ENCODE assay signal across 1 cellular context in the genomic region with DNA sequence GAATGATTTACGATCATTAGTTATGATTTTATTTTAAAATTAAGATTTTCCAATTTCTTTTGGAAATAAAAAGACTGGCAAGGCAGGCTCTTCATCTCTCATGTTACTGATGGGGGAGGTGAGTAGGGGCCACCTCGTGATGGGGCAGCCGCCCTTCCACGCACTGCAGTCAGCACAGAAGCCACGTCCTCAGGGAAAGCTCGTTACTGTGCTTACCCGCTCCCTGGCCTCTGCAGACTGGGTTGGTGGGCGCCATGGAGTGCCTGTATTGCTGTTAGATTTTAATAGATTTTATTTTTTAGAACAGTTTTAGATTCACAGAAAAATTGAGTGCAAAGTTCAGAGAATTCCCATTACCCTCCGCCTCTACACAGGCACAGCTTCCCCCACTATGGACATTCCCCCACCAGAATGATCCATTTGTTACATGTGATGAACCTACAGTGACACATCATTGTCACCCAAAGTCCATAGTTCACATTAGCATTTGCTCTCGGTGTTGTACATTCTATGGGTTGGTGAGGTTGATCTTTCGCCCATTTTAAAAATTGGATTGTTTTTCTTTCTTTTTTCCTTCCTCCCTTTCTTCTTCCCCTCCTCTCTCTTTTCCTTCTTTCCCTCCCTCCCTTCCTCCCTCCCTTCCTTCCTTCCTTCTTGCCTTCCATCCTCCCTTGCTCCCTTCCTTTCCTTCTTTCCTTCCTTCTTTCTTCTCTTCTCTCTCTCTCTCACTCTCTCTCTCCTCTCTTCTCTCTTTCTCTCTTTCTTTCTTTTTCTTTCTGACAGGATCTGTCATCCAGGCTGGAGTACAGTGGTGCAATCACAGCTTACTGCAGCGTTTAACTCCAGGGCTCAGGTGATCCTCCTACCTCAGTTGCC.
TF ChIP-seq lines count a peak whose summit lies in the region.

No MANE protein-coding gene starts in this region.

TF ChIP-seq in HepG2, 621 proteins besides CTCF, POLR2A, EP300 and RAD21 (continued from another document and continues in another):
- no peak for TF ChIP-seq U2AF2 (IDR thresholded peaks at IDR 0.05; ENCODE audit: low read depth, low read length)
- no peak for TF ChIP-seq HOXA9 (CRISPR knock-in tag; IDR thresholded peaks at IDR 0.05; ENCODE audit: borderline replicate concordance)
- no peak for TF ChIP-seq ZC3H4 (CRISPR knock-in tag; IDR thresholded peaks at IDR 0.05; ENCODE audit: borderline replicate concordance)
- TF ChIP-seq PAF1 (CRISPR knock-in tag; IDR thresholded peaks at IDR 0.05), result no peak
- TF ChIP-seq ZNF382 (CRISPR knock-in tag; IDR thresholded peaks at IDR 0.05; ENCODE audit: borderline replicate concordance), result no peak
- TF ChIP-seq, protein P1, sequence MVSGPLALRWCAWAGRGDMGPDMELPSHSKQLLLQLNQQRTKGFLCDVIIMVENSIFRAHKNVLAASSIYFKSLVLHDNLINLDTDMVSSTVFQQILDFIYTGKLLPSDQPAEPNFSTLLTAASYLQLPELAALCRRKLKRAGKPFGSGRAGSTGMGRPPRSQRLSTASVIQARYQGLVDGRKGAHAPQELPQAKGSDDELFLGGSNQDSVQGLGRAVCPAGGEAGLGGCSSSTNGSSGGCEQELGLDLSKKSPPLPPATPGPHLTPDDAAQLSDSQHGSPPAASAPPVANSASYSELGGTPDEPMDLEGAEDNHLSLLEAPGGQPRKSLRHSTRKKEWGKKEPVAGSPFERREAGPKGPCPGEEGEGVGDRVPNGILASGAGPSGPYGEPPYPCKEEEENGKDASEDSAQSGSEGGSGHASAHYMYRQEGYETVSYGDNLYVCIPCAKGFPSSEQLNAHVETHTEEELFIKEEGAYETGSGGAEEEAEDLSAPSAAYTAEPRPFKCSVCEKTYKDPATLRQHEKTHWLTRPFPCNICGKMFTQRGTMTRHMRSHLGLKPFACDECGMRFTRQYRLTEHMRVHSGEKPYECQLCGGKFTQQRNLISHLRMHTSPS (CRISPR knock-in tag; IDR thresholded peaks at IDR 0.05; ENCODE audit: low read depth), result no peak
- TF ChIP-seq RARA (CRISPR knock-in tag; IDR thresholded peaks at IDR 0.05), result peak; percentile 69; the same call in 1 of the 2 replicates
- TF ChIP-seq GATAD1 (CRISPR knock-in tag; IDR thresholded peaks at IDR 0.05), result no peak
- no peak for TF ChIP-seq MIER3 (CRISPR knock-in tag; IDR thresholded peaks at IDR 0.05; ENCODE audit: borderline replicate concordance)
- TF ChIP-seq, protein P2, sequence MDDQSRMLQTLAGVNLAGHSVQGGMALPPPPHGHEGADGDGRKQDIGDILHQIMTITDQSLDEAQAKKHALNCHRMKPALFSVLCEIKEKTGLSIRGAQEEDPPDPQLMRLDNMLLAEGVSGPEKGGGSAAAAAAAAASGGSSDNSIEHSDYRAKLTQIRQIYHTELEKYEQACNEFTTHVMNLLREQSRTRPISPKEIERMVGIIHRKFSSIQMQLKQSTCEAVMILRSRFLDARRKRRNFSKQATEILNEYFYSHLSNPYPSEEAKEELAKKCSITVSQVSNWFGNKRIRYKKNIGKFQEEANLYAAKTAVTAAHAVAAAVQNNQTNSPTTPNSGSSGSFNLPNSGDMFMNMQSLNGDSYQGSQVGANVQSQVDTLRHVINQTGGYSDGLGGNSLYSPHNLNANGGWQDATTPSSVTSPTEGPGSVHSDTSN (CRISPR knock-in tag; IDR thresholded peaks at IDR 0.05; ENCODE audit: borderline replicate concordance), result no peak
- no peak for TF ChIP-seq HOXA5 (CRISPR knock-in tag; IDR thresholded peaks at IDR 0.05)
- TF ChIP-seq KLF11 (CRISPR knock-in tag; IDR thresholded peaks at IDR 0.05), result no peak
- TF ChIP-seq, protein P3, sequence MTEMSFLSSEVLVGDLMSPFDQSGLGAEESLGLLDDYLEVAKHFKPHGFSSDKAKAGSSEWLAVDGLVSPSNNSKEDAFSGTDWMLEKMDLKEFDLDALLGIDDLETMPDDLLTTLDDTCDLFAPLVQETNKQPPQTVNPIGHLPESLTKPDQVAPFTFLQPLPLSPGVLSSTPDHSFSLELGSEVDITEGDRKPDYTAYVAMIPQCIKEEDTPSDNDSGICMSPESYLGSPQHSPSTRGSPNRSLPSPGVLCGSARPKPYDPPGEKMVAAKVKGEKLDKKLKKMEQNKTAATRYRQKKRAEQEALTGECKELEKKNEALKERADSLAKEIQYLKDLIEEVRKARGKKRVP (CRISPR knock-in tag; IDR thresholded peaks at IDR 0.05), result no peak
- TF ChIP-seq, protein P4, sequence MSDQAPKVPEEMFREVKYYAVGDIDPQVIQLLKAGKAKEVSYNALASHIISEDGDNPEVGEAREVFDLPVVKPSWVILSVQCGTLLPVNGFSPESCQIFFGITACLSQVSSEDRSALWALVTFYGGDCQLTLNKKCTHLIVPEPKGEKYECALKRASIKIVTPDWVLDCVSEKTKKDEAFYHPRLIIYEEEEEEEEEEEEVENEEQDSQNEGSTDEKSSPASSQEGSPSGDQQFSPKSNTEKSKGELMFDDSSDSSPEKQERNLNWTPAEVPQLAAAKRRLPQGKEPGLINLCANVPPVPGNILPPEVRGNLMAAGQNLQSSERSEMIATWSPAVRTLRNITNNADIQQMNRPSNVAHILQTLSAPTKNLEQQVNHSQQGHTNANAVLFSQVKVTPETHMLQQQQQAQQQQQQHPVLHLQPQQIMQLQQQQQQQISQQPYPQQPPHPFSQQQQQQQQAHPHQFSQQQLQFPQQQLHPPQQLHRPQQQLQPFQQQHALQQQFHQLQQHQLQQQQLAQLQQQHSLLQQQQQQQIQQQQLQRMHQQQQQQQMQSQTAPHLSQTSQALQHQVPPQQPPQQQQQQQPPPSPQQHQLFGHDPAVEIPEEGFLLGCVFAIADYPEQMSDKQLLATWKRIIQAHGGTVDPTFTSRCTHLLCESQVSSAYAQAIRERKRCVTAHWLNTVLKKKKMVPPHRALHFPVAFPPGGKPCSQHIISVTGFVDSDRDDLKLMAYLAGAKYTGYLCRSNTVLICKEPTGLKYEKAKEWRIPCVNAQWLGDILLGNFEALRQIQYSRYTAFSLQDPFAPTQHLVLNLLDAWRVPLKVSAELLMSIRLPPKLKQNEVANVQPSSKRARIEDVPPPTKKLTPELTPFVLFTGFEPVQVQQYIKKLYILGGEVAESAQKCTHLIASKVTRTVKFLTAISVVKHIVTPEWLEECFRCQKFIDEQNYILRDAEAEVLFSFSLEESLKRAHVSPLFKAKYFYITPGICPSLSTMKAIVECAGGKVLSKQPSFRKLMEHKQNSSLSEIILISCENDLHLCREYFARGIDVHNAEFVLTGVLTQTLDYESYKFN (CRISPR knock-in tag; conservative IDR thresholded peaks at IDR 0.05), result peak; percentile 32; the same call in 1 of the 2 replicates
- TF ChIP-seq RFX5 (IDR thresholded peaks at IDR 0.05; ENCODE audit: low read depth, low read length), result no peak
- TF ChIP-seq, protein P5, sequence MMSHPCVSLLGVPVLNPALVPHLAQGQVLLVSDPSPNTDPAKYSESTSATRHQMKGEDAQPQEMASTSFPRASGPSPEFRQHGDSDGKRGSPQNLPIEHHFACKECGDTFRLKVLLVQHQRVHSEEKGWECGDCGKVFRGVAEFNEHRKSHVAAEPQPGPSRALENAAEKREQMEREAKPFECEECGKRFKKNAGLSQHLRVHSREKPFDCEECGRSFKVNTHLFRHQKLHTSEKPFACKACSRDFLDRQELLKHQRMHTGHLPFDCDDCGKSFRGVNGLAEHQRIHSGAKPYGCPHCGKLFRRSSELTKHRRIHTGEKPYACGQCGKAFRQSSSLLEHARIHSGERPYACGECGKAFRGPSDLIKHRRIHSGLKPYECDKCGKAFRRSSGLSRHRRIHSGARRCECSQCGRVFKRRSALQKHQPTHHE (CRISPR knock-in tag; IDR thresholded peaks at IDR 0.05; ENCODE audit: borderline replicate concordance), result no peak
- TF ChIP-seq HNF4A (CRISPR knock-in tag; IDR thresholded peaks at IDR 0.05), result peak; percentile 85
- TF ChIP-seq ZNF292 (CRISPR knock-in tag; IDR thresholded peaks at IDR 0.05; ENCODE audit: borderline replicate concordance, low read depth), result no peak
- no peak for TF ChIP-seq ZNF251 (CRISPR knock-in tag; IDR thresholded peaks at IDR 0.05)
- TF ChIP-seq MIER2 (CRISPR knock-in tag; IDR thresholded peaks at IDR 0.05), result no peak
- no peak for TF ChIP-seq ZSCAN9 (CRISPR knock-in tag; IDR thresholded peaks at IDR 0.05; ENCODE audit: borderline replicate concordance)
- no peak for TF ChIP-seq JARID2 (CRISPR knock-in tag; IDR thresholded peaks at IDR 0.05; ENCODE audit: insufficient replicate concordance)
- no peak for TF ChIP-seq BCL6 (CRISPR knock-in tag; IDR thresholded peaks at IDR 0.05)
- TF ChIP-seq ASH2L (IDR thresholded peaks at IDR 0.05; ENCODE audit: insufficient read length, low read depth, low read length), result no peak
- TF ChIP-seq, protein P6, sequence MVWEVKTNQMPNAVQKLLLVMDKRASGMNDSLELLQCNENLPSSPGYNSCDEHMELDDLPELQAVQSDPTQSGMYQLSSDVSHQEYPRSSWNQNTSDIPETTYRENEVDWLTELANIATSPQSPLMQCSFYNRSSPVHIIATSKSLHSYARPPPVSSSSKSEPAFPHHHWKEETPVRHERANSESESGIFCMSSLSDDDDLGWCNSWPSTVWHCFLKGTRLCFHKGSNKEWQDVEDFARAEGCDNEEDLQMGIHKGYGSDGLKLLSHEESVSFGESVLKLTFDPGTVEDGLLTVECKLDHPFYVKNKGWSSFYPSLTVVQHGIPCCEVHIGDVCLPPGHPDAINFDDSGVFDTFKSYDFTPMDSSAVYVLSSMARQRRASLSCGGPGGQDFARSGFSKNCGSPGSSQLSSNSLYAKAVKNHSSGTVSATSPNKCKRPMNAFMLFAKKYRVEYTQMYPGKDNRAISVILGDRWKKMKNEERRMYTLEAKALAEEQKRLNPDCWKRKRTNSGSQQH (CRISPR knock-in tag; IDR thresholded peaks at IDR 0.05; ENCODE audit: low read depth), result no peak
- no peak for TF ChIP-seq HOXA7 (CRISPR knock-in tag; IDR thresholded peaks at IDR 0.05)
- TF ChIP-seq POGZ (CRISPR knock-in tag; IDR thresholded peaks at IDR 0.05), result peak; percentile 52
- no peak for TF ChIP-seq ZNF138 (CRISPR knock-in tag; IDR thresholded peaks at IDR 0.05; ENCODE audit: low read depth)
- TF ChIP-seq GATA4 (IDR thresholded peaks at IDR 0.05; ENCODE audit: borderline replicate concordance, low read depth), result no peak
- no peak for TF ChIP-seq HDAC6 (IDR thresholded peaks at IDR 0.05; ENCODE audit: low read depth, low read length)
- TF ChIP-seq SMARCC2 (IDR thresholded peaks at IDR 0.05), result no peak
- TF ChIP-seq NFE2 (CRISPR knock-in tag; IDR thresholded peaks at IDR 0.05), result no peak
- no peak for TF ChIP-seq ZNF780A (CRISPR knock-in tag; IDR thresholded peaks at IDR 0.05)
- TF ChIP-seq ZNF652 (CRISPR knock-in tag; IDR thresholded peaks at IDR 0.05; ENCODE audit: borderline replicate concordance, low read depth), result no peak
- no peak for TF ChIP-seq RFXANK (CRISPR knock-in tag; IDR thresholded peaks at IDR 0.05)
- TF ChIP-seq, protein P7, sequence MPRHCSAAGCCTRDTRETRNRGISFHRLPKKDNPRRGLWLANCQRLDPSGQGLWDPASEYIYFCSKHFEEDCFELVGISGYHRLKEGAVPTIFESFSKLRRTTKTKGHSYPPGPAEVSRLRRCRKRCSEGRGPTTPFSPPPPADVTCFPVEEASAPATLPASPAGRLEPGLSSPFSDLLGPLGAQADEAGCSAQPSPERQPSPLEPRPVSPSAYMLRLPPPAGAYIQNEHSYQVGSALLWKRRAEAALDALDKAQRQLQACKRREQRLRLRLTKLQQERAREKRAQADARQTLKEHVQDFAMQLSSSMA (CRISPR knock-in tag; IDR thresholded peaks at IDR 0.05), result no peak
- TF ChIP-seq CBX2 (IDR thresholded peaks at IDR 0.05; ENCODE audit: low read depth, low read length), result no peak
- TF ChIP-seq CBX2 (CRISPR knock-in tag; IDR thresholded peaks at IDR 0.05; ENCODE audit: low read depth), result no peak
- TF ChIP-seq ZFP41 (CRISPR knock-in tag; IDR thresholded peaks at IDR 0.05; ENCODE audit: borderline replicate concordance), result no peak
- no peak for TF ChIP-seq ADNP (CRISPR knock-in tag; IDR thresholded peaks at IDR 0.05)
- TF ChIP-seq, protein P8, sequence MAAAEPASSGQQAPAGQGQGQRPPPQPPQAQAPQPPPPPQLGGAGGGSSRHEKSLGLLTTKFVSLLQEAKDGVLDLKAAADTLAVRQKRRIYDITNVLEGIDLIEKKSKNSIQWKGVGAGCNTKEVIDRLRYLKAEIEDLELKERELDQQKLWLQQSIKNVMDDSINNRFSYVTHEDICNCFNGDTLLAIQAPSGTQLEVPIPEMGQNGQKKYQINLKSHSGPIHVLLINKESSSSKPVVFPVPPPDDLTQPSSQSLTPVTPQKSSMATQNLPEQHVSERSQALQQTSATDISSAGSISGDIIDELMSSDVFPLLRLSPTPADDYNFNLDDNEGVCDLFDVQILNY (CRISPR knock-in tag; conservative IDR thresholded peaks at IDR 0.05), result no peak
- TF ChIP-seq NR2F6 (IDR thresholded peaks at IDR 0.05), result no peak
- peak; percentile 14; the same call in 1 of the 2 replicates for TF ChIP-seq NR2F6 (CRISPR knock-in tag; IDR thresholded peaks at IDR 0.05)
- TF ChIP-seq ZNF724P (CRISPR knock-in tag; IDR thresholded peaks at IDR 0.05; ENCODE audit: borderline replicate concordance), result no peak
- TF ChIP-seq KLF9 (CRISPR knock-in tag; IDR thresholded peaks at IDR 0.05; ENCODE audit: low read depth), result no peak
- TF ChIP-seq ZNF83 (CRISPR knock-in tag; IDR thresholded peaks at IDR 0.05; ENCODE audit: borderline replicate concordance), result no peak
- TF ChIP-seq, protein P9, sequence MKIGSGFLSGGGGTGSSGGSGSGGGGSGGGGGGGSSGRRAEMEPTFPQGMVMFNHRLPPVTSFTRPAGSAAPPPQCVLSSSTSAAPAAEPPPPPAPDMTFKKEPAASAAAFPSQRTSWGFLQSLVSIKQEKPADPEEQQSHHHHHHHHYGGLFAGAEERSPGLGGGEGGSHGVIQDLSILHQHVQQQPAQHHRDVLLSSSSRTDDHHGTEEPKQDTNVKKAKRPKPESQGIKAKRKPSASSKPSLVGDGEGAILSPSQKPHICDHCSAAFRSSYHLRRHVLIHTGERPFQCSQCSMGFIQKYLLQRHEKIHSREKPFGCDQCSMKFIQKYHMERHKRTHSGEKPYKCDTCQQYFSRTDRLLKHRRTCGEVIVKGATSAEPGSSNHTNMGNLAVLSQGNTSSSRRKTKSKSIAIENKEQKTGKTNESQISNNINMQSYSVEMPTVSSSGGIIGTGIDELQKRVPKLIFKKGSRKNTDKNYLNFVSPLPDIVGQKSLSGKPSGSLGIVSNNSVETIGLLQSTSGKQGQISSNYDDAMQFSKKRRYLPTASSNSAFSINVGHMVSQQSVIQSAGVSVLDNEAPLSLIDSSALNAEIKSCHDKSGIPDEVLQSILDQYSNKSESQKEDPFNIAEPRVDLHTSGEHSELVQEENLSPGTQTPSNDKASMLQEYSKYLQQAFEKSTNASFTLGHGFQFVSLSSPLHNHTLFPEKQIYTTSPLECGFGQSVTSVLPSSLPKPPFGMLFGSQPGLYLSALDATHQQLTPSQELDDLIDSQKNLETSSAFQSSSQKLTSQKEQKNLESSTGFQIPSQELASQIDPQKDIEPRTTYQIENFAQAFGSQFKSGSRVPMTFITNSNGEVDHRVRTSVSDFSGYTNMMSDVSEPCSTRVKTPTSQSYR (CRISPR knock-in tag; IDR thresholded peaks at IDR 0.05; ENCODE audit: borderline replicate concordance), result 0 out of 2 replicates have a peak, but pooled peaks have one; percentile 50
- peak; percentile 23; the same call in 1 of the 2 replicates for TF ChIP-seq EHMT2 (IDR thresholded peaks at IDR 0.05; ENCODE audit: borderline replicate concordance, low read depth, low read length)
- TF ChIP-seq ATF7 (IDR thresholded peaks at IDR 0.05), result no peak
- no peak for TF ChIP-seq ATF7 (CRISPR knock-in tag; IDR thresholded peaks at IDR 0.05)
- 0 out of 2 replicates have a peak, but pooled peaks have one; percentile 27 for TF ChIP-seq ZSCAN21 (CRISPR knock-in tag; IDR thresholded peaks at IDR 0.05; ENCODE audit: borderline replicate concordance)
